Comparison of ENCODE assay signal across 9 cellular contexts in genomic region chr16:70118776-70119175, GRCh38. TPM values are rescaled to one million over a fixed set of nuclear protein-coding genes. Genes with fewer than 3 reads are reported as not detected.
A peak's percentile ranks its signal among the peaks of the same experiment; 100 is the strongest.
DNase-seq lines count a peak whose midpoint lies in the region; ATAC-seq, FAIRE-seq and TF ChIP-seq lines count a peak whose summit lies in the region.
"Not testable (repeated sequence)": the region's sequence is repeated elsewhere in the genome, so short reads cannot be mapped to it uniquely, and the experiment has no call there.
"Had no signal": no experiment of that assay in that cellular context is flagged by ENCODE, and none has a peak within 500 bp of the region (broad histone marks: within the 10 kb centered on the region; RNA-seq: fewer than 3 reads in every experiment).

No MANE protein-coding gene starts in this region.

- not testable (repeated sequence) for H3K9me3 ChIP-seq in K562 (replicated peaks; ENCODE audit: control insufficient read depth, insufficient read depth, low read depth, low read length); esophagus muscularis mucosa; naive thymus-derived CD4-positive, alpha-beta T cell (ENCODE audit: control insufficient read depth in 2 of 3, low read length in 3 of 3)

- H2AFZ ChIP-seq in K562 (ENCODE audit: low read depth, low read length) = not testable (repeated sequence)

- H3K4me1 ChIP-seq in K562 (replicated peaks in 1 of 2; ENCODE audit: control insufficient read depth in 2 of 2, insufficient read depth in 2 of 2, low read length in 2 of 2) = peaks cover 0 to 12% of the 10 kb centered on the region in 2 experiments; a peak in 3 of 5 replicates
- H3K4me1 ChIP-seq in esophagus muscularis mucosa = peaks cover 6 to 29% (median 16%) of the 10 kb centered on the region in 4 donors
- not testable (repeated sequence) for H3K4me1 ChIP-seq in naive thymus-derived CD4-positive, alpha-beta T cell (ENCODE audit: control insufficient read depth in 2 of 2, insufficient read depth in 2 of 2, low read length in 2 of 2)

- not testable (repeated sequence) for ATAC-seq in WTC11; K562; naive thymus-derived CD4-positive, alpha-beta T cell; stimulated activated naive CD8-positive, alpha-beta T cell treated with anti-CD3 and anti-CD28 coated beads, Interleukin-15, amount 100 ng/mL, for 72 hours

- not testable (repeated sequence) for TF ChIP-seq CTCF in WTC11 (IDR thresholded peaks at IDR 0.05); K562 (IDR thresholded peaks at IDR 0.05 in 2 of 3, conservative IDR thresholded peaks at IDR 0.05 in 1 of 3; ENCODE audit: insufficient read depth in 2 of 3, low read depth in 1 of 3, low read length in 3 of 3); esophagus muscularis mucosa (IDR thresholded peaks at IDR 0.05); osteocyte (IDR thresholded peaks at IDR 0.05)

- not testable (repeated sequence) for H3K4me3 ChIP-seq in K562; esophagus muscularis mucosa; naive thymus-derived CD4-positive, alpha-beta T cell (ENCODE audit: low read length)

- H3K79me2 ChIP-seq in K562 (ENCODE audit: control insufficient read depth, insufficient read depth, low read length) = not testable (repeated sequence)

- not testable (repeated sequence) for H3K27ac ChIP-seq in K562 (ENCODE audit: extremely low read depth, low read depth, low read length); esophagus muscularis mucosa (replicated peaks in 1 of 4); naive thymus-derived CD4-positive, alpha-beta T cell (ENCODE audit: low read depth, low read length)

- H3K27ac Mint-ChIP-seq in WTC11 = peak overlapping the region; percentile 22
- peak overlapping the region in 5 of 9 donors; percentile 0 to 83 (median 63) for H3K27ac Mint-ChIP-seq in naive thymus-derived CD4-positive, alpha-beta T cell
- H3K27ac Mint-ChIP-seq in osteocyte (ENCODE audit: unreplicated experiment) = not testable (repeated sequence)
- H3K27ac Mint-ChIP-seq in stimulated activated naive CD8-positive, alpha-beta T cell treated with anti-CD3 and anti-CD28 coated beads, Interleukin-15, amount 100 ng/mL, for 72 hours = peak overlapping the region; percentile 2 to 54

- not testable (repeated sequence) for BruUV-seq in K562 (replicated peaks; lab: Mats Ljungman, UMichigan)

- TF ChIP-seq POLR2A in K562 (conservative IDR thresholded peaks at IDR 0.05); esophagus muscularis mucosa (IDR thresholded peaks at IDR 0.05; ENCODE audit: low read depth): not testable (repeated sequence)

- in situ Hi-C loops in Caki2 (cut with HindIII; ENCODE audit: low pct_unique_long_range_greater_than_20kb, low sequenced_read_pairs); K562 (cut with MboI): not testable (repeated sequence)

- H3K36me3 Mint-ChIP-seq in WTC11 (peaks cover 17% of the 10 kb centered on the region), osteocyte (ENCODE audit: unreplicated experiment) (peaks cover 13% of the 10 kb centered on the region)
- peaks cover 5 to 39% (median 12%) of the 10 kb centered on the region in 5 donors for H3K36me3 Mint-ChIP-seq in naive thymus-derived CD4-positive, alpha-beta T cell

- not testable (repeated sequence) for FAIRE-seq in K562 (lab: Jason Lieb, UNC)

- not testable (repeated sequence) for TF ChIP-seq EP300 in K562 (IDR thresholded peaks at IDR 0.05; ENCODE audit: low read length); esophagus muscularis mucosa (IDR thresholded peaks at IDR 0.05)

- not testable (repeated sequence) for H3K9ac ChIP-seq in K562 (ENCODE audit: insufficient read depth in 1 of 2, low read depth in 2 of 2, low read length in 2 of 2)

- not testable (repeated sequence) for H3K27me3 ChIP-seq in K562 (ENCODE audit: control insufficient read depth in 2 of 2, insufficient read depth in 2 of 2, low read length in 2 of 2); esophagus muscularis mucosa; naive thymus-derived CD4-positive, alpha-beta T cell (ENCODE audit: control insufficient read depth in 2 of 2, insufficient read depth in 2 of 2, low read length in 2 of 2)

- H3K27me3 Mint-ChIP-seq in WTC11 (ENCODE audit: low read depth); naive thymus-derived CD4-positive, alpha-beta T cell; osteocyte (ENCODE audit: unreplicated experiment); stimulated activated naive CD8-positive, alpha-beta T cell treated with anti-CD3 and anti-CD28 coated beads, Interleukin-15, amount 100 ng/mL, for 72 hours: not testable (repeated sequence)

- not testable (repeated sequence) for H3K4me1 Mint-ChIP-seq in WTC11
- peaks cover 20 to 33% (median 26%) of the 10 kb centered on the region in 7 donors for H3K4me1 Mint-ChIP-seq in naive thymus-derived CD4-positive, alpha-beta T cell
- peaks cover 30% of the 10 kb centered on the region for H3K4me1 Mint-ChIP-seq in osteocyte (ENCODE audit: unreplicated experiment)
- H3K4me1 Mint-ChIP-seq in stimulated activated naive CD8-positive, alpha-beta T cell treated with anti-CD3 and anti-CD28 coated beads, Interleukin-15, amount 100 ng/mL, for 72 hours = peaks cover 39% of the 10 kb centered on the region

- POLR2A ChIA-PET in WTC11 (lab: Charles Lee); K562 (lab: Yijun Ruan, JAX); naive thymus-derived CD4-positive, alpha-beta T cell (lab: Charles Lee): not testable (repeated sequence)

- H3K36me3 ChIP-seq in K562 (ENCODE audit: control insufficient read depth, insufficient read depth, low read length) = peaks cover 20% of the 10 kb centered on the region; the same call in 2 of the 3 replicates
- H3K36me3 ChIP-seq in esophagus muscularis mucosa = peaks cover 20 to 52% (median 27%) of the 10 kb centered on the region in 4 donors
- H3K36me3 ChIP-seq in naive thymus-derived CD4-positive, alpha-beta T cell (ENCODE audit: control insufficient read depth in 2 of 3, insufficient read depth in 3 of 3, low read length in 3 of 3) = peaks cover 0 to 27% (median 0%) of the 10 kb centered on the region in 3 experiments

- H3K9me3 Mint-ChIP-seq in WTC11; naive thymus-derived CD4-positive, alpha-beta T cell; osteocyte (ENCODE audit: unreplicated experiment); stimulated activated naive CD8-positive, alpha-beta T cell treated with anti-CD3 and anti-CD28 coated beads, Interleukin-15, amount 100 ng/mL, for 72 hours: not testable (repeated sequence)

- intact Hi-C loops in K562 (cut with micrococcal nuclease); esophagus muscularis mucosa (cut with DNase I): not testable (repeated sequence)
- intact Hi-C loops in naive thymus-derived CD4-positive, alpha-beta T cell (cut with micrococcal nuclease) = loop anchor here in 1 of 2 donors (10.0 kb wide), 1 partner anchor 406 kb away; the partner anchor contains the start of genes COG4 and SF3B3

- WGBS in K562 (ENCODE audit: insufficient coverage, low coverage, missing lambda C conversion rate) = 88% methylated on average over 3 of the region's 3 CpGs
- 97% methylated on average over 3 of the region's 3 CpGs for WGBS in esophagus muscularis mucosa

- TF ChIP-seq RAD21 in K562 (CRISPR knock-in tag; conservative IDR thresholded peaks at IDR 0.05 in 1 of 2, IDR thresholded peaks at IDR 0.05 in 1 of 2) = not testable (repeated sequence)

- CTCF ChIA-PET in WTC11 (lab: Charles Lee); K562 (lab: Yijun Ruan, JAX; ENCODE audit: low intra/inter-chr PET ratio); naive thymus-derived CD4-positive, alpha-beta T cell (lab: Charles Lee): not testable (repeated sequence)

- H3K4me3 Mint-ChIP-seq in WTC11; osteocyte (ENCODE audit: unreplicated experiment); stimulated activated naive CD8-positive, alpha-beta T cell treated with anti-CD3 and anti-CD28 coated beads, Interleukin-15, amount 100 ng/mL, for 72 hours: not testable (repeated sequence)
- H3K4me3 Mint-ChIP-seq in naive thymus-derived CD4-positive, alpha-beta T cell = peak overlapping the region in 1 of 10 donors; percentile 30

- not testable (repeated sequence) for H4K20me1 ChIP-seq in K562 (replicated peaks; ENCODE audit: control insufficient read depth, insufficient read depth, low read length)

- not testable (repeated sequence) for H3K4me2 ChIP-seq in K562 (ENCODE audit: insufficient read depth, low read length)

- DNase-seq in AG20443 (ENCODE audit: low spot score) (peak; percentile 0), Caki2 (ENCODE audit: low read depth) (peak; percentile 14), K562 (ENCODE audit: extremely low read depth in 1 of 4, low spot score in 3 of 4) (peak in 1 of 4 experiments; percentile 2), esophagus muscularis mucosa (ENCODE audit: extremely low spot score) (peak; percentile 47), osteocyte (ENCODE audit: extremely low spot score, unreplicated experiment) (peak; percentile 60)
- DNase-seq in WTC11 (ENCODE audit: low spot score); naive thymus-derived CD4-positive, alpha-beta T cell; stimulated activated naive CD8-positive, alpha-beta T cell treated with anti-CD3 and anti-CD28 coated beads, Interleukin-15, amount 100 ng/mL, for 72 hours: not testable (repeated sequence)

- H3K9me1 ChIP-seq in K562 (ENCODE audit: control insufficient read depth, insufficient read depth, low read length) = not testable (repeated sequence)

RNA-seq across cellular contexts. Expression of gene PDPR, which starts 4.6 kb away (rescaled TPM):
- total RNA-seq in Caki2 (2014; rRNA removed; shearing (Covaris generic); ENCODE audit: low replicate concordance) = 3.7 and 5.1 TPM in 2 replicates
- total RNA-seq in WTC11 (2021) = 27.8 to 30.3 TPM (median 28.5 TPM) in 3 replicates
- 91.0 and 117 TPM in 2 replicates for total RNA-seq in K562 (2011; cell fraction: chromatin; rRNA removed; ENCODE audit: low replicate concordance)
- 62.0 and 64.2 TPM in 2 replicates for total RNA-seq in K562 (2011; cell fraction: nucleolus; rRNA removed)
- 66.8 and 71.5 TPM in 2 replicates for total RNA-seq in K562 (2011; cell fraction: nucleoplasm; rRNA removed)
- total RNA-seq in K562 (2014; rRNA removed) = 10.9 and 15.4 TPM in 2 replicates
- 15.9 and 16.8 TPM in 2 replicates for total RNA-seq in K562 (2014; rRNA removed; fragmentation: Illumina TruSeq; extraction: Trizol)
- 19.2 and 19.5 TPM in 2 replicates for total RNA-seq in K562 (2015; rRNA removed; fragmentation: Illumina TruSeq; extraction: Trizol)
- 26.0 and 26.9 TPM in 2 replicates for total RNA-seq in K562 (2021)
- polyA plus RNA-seq in K562 (2011; rRNA removed) = 33.6 and 35.7 TPM in 2 replicates
- 24.5 and 29.6 TPM in 2 replicates for polyA plus RNA-seq in K562 (2011; cell fraction: cytosol; rRNA removed)
- 63.0 and 86.6 TPM in 2 replicates for polyA plus RNA-seq in K562 (2011; cell fraction: nucleus; rRNA removed)
- 17.4 and 19.5 TPM in 2 replicates for polyA plus RNA-seq in K562 (2012)
- polyA plus RNA-seq in K562 (2014; fragmentation: Illumina TruSeq; extraction: Trizol) = 26.1 and 28.0 TPM in 2 replicates
- 1 to 10 TPM; 4.9 to 7.8 TPM for polyA plus RNA-seq in K562 (2014; fragmentation: Nextera tagmentation; extraction: Ambion mirVana)
- 19.1 and 21.0 TPM in 2 replicates for polyA plus RNA-seq in K562 (2014; rRNA removed)
- polyA minus RNA-seq in K562 (2011; rRNA and poly(A)+ RNA removed) = 47.9 and 56.3 TPM in 2 replicates
- 24.7 and 27.3 TPM in 2 replicates for polyA minus RNA-seq in K562 (2011; cell fraction: cytosol; rRNA and poly(A)+ RNA removed)
- polyA minus RNA-seq in K562 (2011; cell fraction: nucleus; rRNA and poly(A)+ RNA removed) = 30.4 and 39.0 TPM in 2 replicates
- total RNA-seq in esophagus muscularis mucosa = 10 to 100 TPM; 19.1 to 31.8 (median 27.4) TPM
- 10 to 100 TPM; 35.0 to 42.8 (median 37.9) TPM for total RNA-seq in naive thymus-derived CD4-positive, alpha-beta T cell
- polyA plus RNA-seq in naive thymus-derived CD4-positive, alpha-beta T cell = 10 to 100 TPM in 1 of 2 donors, 1 to 10 TPM in 1; 6.0 to 12.7 TPM
- 30.4 and 30.7 TPM in 2 replicates for total RNA-seq in osteocyte

RNA-seq across cellular contexts. Expression of gene CLEC18C, which starts 54.8 kb away (rescaled TPM):
- not detected in 2 replicates for total RNA-seq in Caki2 (2014; rRNA removed; shearing (Covaris generic); ENCODE audit: low replicate concordance)
- 0.11 to 0.48 TPM (median 0.18 TPM) in 3 replicates for total RNA-seq in WTC11 (2021)
- total RNA-seq in K562 (2011; cell fraction: chromatin; rRNA removed; ENCODE audit: low replicate concordance) = 6.2 and 13.1 TPM in 2 replicates
- total RNA-seq in K562 (2011; cell fraction: nucleolus; rRNA removed) = 11.7 TPM in 2 replicates
- total RNA-seq in K562 (2011; cell fraction: nucleoplasm; rRNA removed) = 5.7 and 6.2 TPM in 2 replicates
- total RNA-seq in K562 (2014; rRNA removed) = 1.0 and 1.3 TPM in 2 replicates
- total RNA-seq in K562 (2014; rRNA removed; fragmentation: Illumina TruSeq; extraction: Trizol) = 0.15 TPM in 1 of 2 replicates, not detected in the other
- total RNA-seq in K562 (2015; rRNA removed; fragmentation: Illumina TruSeq; extraction: Trizol) = 0.54 and 0.90 TPM in 2 replicates
- 0.62 and 0.89 TPM in 2 replicates for total RNA-seq in K562 (2021)
- polyA plus RNA-seq in K562 (2011; rRNA removed) = 0.35 and 1.1 TPM in 2 replicates
- 0.24 TPM in 2 replicates for polyA plus RNA-seq in K562 (2011; cell fraction: cytosol; rRNA removed)
- 10.8 and 12.1 TPM in 2 replicates for polyA plus RNA-seq in K562 (2011; cell fraction: nucleus; rRNA removed)
- 0.39 and 0.89 TPM in 2 replicates for polyA plus RNA-seq in K562 (2012)
- polyA plus RNA-seq in K562 (2014; fragmentation: Illumina TruSeq; extraction: Trizol) = 0.06 and 0.11 TPM in 2 replicates
- not detected for polyA plus RNA-seq in K562 (2014; fragmentation: Nextera tagmentation; extraction: Ambion mirVana)
- polyA plus RNA-seq in K562 (2014; rRNA removed) = 0.38 and 0.60 TPM in 2 replicates
- 0.99 and 1.0 TPM in 2 replicates for polyA minus RNA-seq in K562 (2011; rRNA and poly(A)+ RNA removed)
- 0.95 and 2.3 TPM in 2 replicates for polyA minus RNA-seq in K562 (2011; cell fraction: cytosol; rRNA and poly(A)+ RNA removed)
- polyA minus RNA-seq in K562 (2011; cell fraction: nucleus; rRNA and poly(A)+ RNA removed) = 6.7 and 8.3 TPM in 2 replicates
- total RNA-seq in esophagus muscularis mucosa = under 1 TPM in 1 of 4 donors, not detected in 3; 0.58 TPM
- total RNA-seq in naive thymus-derived CD4-positive, alpha-beta T cell = 1 to 10 TPM in 3 of 5 experiments, under 1 TPM in 1, not detected in 1; 0.89 to 2.0 (median 1.2) TPM
- polyA plus RNA-seq in naive thymus-derived CD4-positive, alpha-beta T cell = not detected
- total RNA-seq in osteocyte = 0.71 TPM in 1 of 2 replicates, not detected in the other
- total RNA-seq: GM23338 had no signal
